Comparison of ENCODE assay signal across 8 cellular contexts in the genomic region with DNA sequence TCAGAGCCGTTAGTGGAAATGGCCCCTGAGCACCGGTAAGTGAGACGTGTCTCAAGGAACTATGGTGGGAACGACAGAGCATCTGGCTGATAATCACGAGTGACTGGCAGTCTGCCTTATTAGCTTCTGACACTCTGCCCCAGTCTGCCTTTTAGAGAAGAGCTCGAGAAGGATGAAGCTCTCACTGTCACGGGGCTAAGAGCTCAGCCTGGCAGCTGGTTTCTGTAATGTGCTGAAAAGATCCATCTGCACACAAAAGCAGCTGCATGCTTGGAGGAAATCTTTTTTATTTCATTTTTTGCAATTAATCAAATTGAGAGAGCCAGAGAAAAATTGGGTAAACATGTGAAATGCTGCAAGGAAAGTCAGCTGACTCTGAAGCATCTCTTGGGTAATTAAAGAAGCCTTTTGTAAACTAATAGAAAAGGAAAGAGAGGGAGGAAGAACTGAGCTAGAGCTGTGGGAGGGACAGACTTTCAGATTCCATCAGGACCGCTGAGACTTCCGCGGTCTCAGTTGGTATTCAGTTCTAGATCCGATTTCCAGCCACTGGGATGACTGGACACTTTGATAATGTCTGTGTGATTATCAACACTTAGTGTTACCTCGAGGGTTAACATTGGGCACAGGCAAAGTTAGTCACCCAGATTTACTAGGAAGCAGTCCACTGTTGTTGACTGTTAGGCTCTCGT. TPM values are rescaled to one million over a fixed set of nuclear protein-coding genes. Genes with fewer than 3 reads are reported as not detected.
DNase-seq lines count a peak whose midpoint lies in the region; ATAC-seq and TF ChIP-seq lines count a peak whose summit lies in the region.

No MANE protein-coding gene starts in this region.

- no peak for TF ChIP-seq EP300 in transverse colon (IDR thresholded peaks at IDR 0.05; ENCODE audit: low read depth)

- H2BK5ac ChIP-seq in H9 (ENCODE audit: insufficient read length, low read length) = no peak overlapping the region

- no peak overlapping the region for H3K14ac ChIP-seq in H9 (ENCODE audit: insufficient read depth, low read length)

- no peak overlapping the region for H3K4ac ChIP-seq in H9 (ENCODE audit: low read depth, low read length)

- peaks cover 0 to 9% (median 0%) of the 10 kb centered on the region in 3 experiments; a peak in 4 of 7 replicates for H3K36me3 Mint-ChIP-seq in H9 (ENCODE audit: insufficient read depth in 1 of 3, low read depth in 3 of 3)
- peaks cover 31% of the 10 kb centered on the region for H3K36me3 Mint-ChIP-seq in memory B cell

- no peaks in the 10 kb centered on the region for H3K79me2 ChIP-seq in H9 (ENCODE audit: insufficient read depth, low read length)

- no peak overlapping the region for H3K4me3 ChIP-seq in brain microvascular endothelial cell (ENCODE audit: low read depth, low read length)
- H3K4me3 ChIP-seq in transverse colon = peak overlapping the region in 1 of 4 donors; percentile 5

- no CpG with 5 or more reads among the region's 13 CpGs for WGBS in H9 (ENCODE audit: extremely low coverage, insufficient read length, low lambda C conversion rate)
- WGBS in transverse colon (ENCODE audit: low coverage in 1 of 2), 2 donors = 42 to 53% methylated on average over 10 to 13 of the region's 13 CpGs

- no peaks in the 10 kb centered on the region for H3K9me3 Mint-ChIP-seq in H9
- H3K9me3 Mint-ChIP-seq in memory B cell = peaks cover 1% of the 10 kb centered on the region

- H3K23ac ChIP-seq in H9 (ENCODE audit: insufficient read length, low read depth, low read length) = no peak overlapping the region

- no peak overlapping the region for H3K27ac ChIP-seq in H9 (ENCODE audit: insufficient read length, low read depth, low read length)
- peak overlapping the region; percentile 91 for H3K27ac ChIP-seq in brain microvascular endothelial cell
- peak overlapping the region; percentile 49 to 72 (median 66) for H3K27ac ChIP-seq in transverse colon

- TF ChIP-seq CTCF in H9 (conservative IDR thresholded peaks at IDR 0.05) = no peak
- no peak for TF ChIP-seq CTCF in brain microvascular endothelial cell (IDR thresholded peaks at IDR 0.05; ENCODE audit: low read depth, low read length, missing control alignments)
- TF ChIP-seq CTCF in transverse colon (IDR thresholded peaks at IDR 0.05) = no peak

- H3K27me3 ChIP-seq in H9 (ENCODE audit: insufficient read depth, low read length) (no peaks in the 10 kb centered on the region), brain microvascular endothelial cell (replicated peaks) (no peaks in the 10 kb centered on the region), transverse colon (no peaks in the 10 kb centered on the region)

- H3K23me2 ChIP-seq in H9 (ENCODE audit: insufficient read length, low read depth, low read length, poor library complexity, severe bottlenecking) = no peaks in the 10 kb centered on the region

- H3K27ac Mint-ChIP-seq in H9 (peak overlapping the region in 2 of 3 experiments; percentile 24 to 57; a peak in 2 of 7 replicates), memory B cell (peak overlapping the region; percentile 87)

- H3K27me3 Mint-ChIP-seq in H9 (ENCODE audit: low read depth) (no peaks in the 10 kb centered on the region), memory B cell (no peaks in the 10 kb centered on the region)

- in situ Hi-C loops in brain microvascular endothelial cell (cut with HindIII; ENCODE audit: low pct_ligation_motif_present, low sequenced_read_pairs) = no loop called here
- in situ Hi-C loops in transverse colon (cut with MboI; ENCODE audit: low pct_ligation_motif_present in 1 of 4, low pct_unique_long_range_greater_than_20kb in 1 of 4, low sequenced_read_pairs in 3 of 4) = no loop called here

- H4K5ac ChIP-seq in H9 (ENCODE audit: insufficient read length, low read depth, low read length) = no peak overlapping the region

- H2AFZ ChIP-seq in H9 (ENCODE audit: low read length) = no peak overlapping the region

- H2BK12ac ChIP-seq in H9 (ENCODE audit: insufficient read length, low read depth, low read length) = no peak overlapping the region

- no peaks in the 10 kb centered on the region for H3K79me1 ChIP-seq in H9 (ENCODE audit: insufficient read depth, low read depth, low read length, poor library complexity, severe bottlenecking)

- TF ChIP-seq POLR2A in transverse colon (IDR thresholded peaks at IDR 0.05) = peak; percentile 27

- no peak overlapping the region for H3K4me3 Mint-ChIP-seq in H9
- peak overlapping the region; percentile 41 for H3K4me3 Mint-ChIP-seq in memory B cell

- H2BK15ac ChIP-seq in H9 (ENCODE audit: low read depth, low read length) = no peak overlapping the region

- intact Hi-C loops in transverse colon (cut with DNase I; ENCODE audit: low total_unique reads) = no loop called here

- H3K36me3 ChIP-seq in brain microvascular endothelial cell (replicated peaks) (peaks cover 1% of the 10 kb centered on the region), transverse colon (no peaks in the 10 kb centered on the region)

- no peak overlapping the region for H3T11ph ChIP-seq in H9 (ENCODE audit: low read length)

- H3K4me1 Mint-ChIP-seq in H9 (peaks cover 17 to 26% of the 10 kb centered on the region in 2 experiments), memory B cell (peaks cover 52% of the 10 kb centered on the region)

- H3K4me1 ChIP-seq in H9 (ENCODE audit: insufficient read depth, low read length) = peaks cover 6% of the 10 kb centered on the region
- H3K4me1 ChIP-seq in transverse colon = peaks cover 4 to 69% (median 24%) of the 10 kb centered on the region in 4 donors

- DNase-seq in activated CD4-positive, alpha-beta T cell treated with anti-CD3 and anti-CD28 coated beads for 48 hours = peak; percentile 59
- no peak for DNase-seq in activated CD4-positive, alpha-beta T cell treated with anti-CD3 and anti-CD28 coated beads for 1 hour
- no peak for DNase-seq in H9
- peak; percentile 10 for DNase-seq in NCI-H2227 treated with DMSO at 0.1 percent for 48 hours (lab: John Stamatoyannopoulos, UW)
- peak; percentile 95 for DNase-seq in brain microvascular endothelial cell
- DNase-seq in memory B cell (ENCODE audit: low spot score in 2 of 2) = no peak
- DNase-seq in transverse colon = peak; percentile 51
- no peak for DNase-seq in NCI-H146 (lab: John Stamatoyannopoulos, UW)

- no peak overlapping the region for H4K8ac ChIP-seq in H9 (replicated peaks; ENCODE audit: insufficient read length, low read depth, low read length)

- H3K9me3 ChIP-seq in H9 (ENCODE audit: control insufficient read depth, low read depth, low read length) (no peaks in the 10 kb centered on the region), transverse colon (no peaks in the 10 kb centered on the region)

- H2BK20ac ChIP-seq in H9 (ENCODE audit: low read depth, low read length, poor library complexity, severe bottlenecking) = no peak overlapping the region

- no peak overlapping the region for H3K56ac ChIP-seq in H9 (ENCODE audit: insufficient read length, low read depth, low read length)

- H4K91ac ChIP-seq in H9 (ENCODE audit: insufficient read length, low read depth, low read length) = no peak overlapping the region

- no peak overlapping the region for H2BK120ac ChIP-seq in H9 (ENCODE audit: low read depth, low read length, poor library complexity, severe bottlenecking)

- H4K20me1 ChIP-seq in H9 (ENCODE audit: control insufficient read depth, insufficient read depth, insufficient read length) = no peaks in the 10 kb centered on the region

- peak; percentile 76 for ATAC-seq in memory B cell (ENCODE audit: low read depth)

- H2AK5ac ChIP-seq in H9 (ENCODE audit: insufficient read length, low read length) = no peak overlapping the region

- no peak overlapping the region for H3K18ac ChIP-seq in H9 (ENCODE audit: insufficient read length, low read depth, low read length)

- no peak overlapping the region for H3K4me2 ChIP-seq in H9 (ENCODE audit: insufficient read depth, insufficient read length, low read length)

- no peak overlapping the region for H3K9ac ChIP-seq in H9 (ENCODE audit: extremely low read depth, insufficient read length, low read length)

RNA-seq across cellular contexts. Expression of gene MBP, which starts 24.4 kb away (rescaled TPM):
- total RNA-seq in H9 (2021) (5.2 and 8.6 TPM in 2 replicates), transverse colon (10 to 100 TPM; 12.7 to 53.4 (median 41.0) TPM)

Comparison
In these comparisons a context has a peak if more than half of its experiments do, and no peak if none do; other contexts are left out.
1. DNase-seq: peak in activated CD4-positive, alpha-beta T cell treated with anti-CD3 and anti-CD28 coated beads for 48 hours (single experiment), NCI-H2227 treated with DMSO at 0.1 percent for 48 hours (single experiment), brain microvascular endothelial cell (single experiment) and transverse colon (single experiment); none in activated CD4-positive, alpha-beta T cell treated with anti-CD3 and anti-CD28 coated beads for 1 hour (single experiment), H9 (single experiment), memory B cell (0 of 2) and NCI-H146 (single experiment).